ENCODE assay signal across 1 cellular context in the genomic region with DNA sequence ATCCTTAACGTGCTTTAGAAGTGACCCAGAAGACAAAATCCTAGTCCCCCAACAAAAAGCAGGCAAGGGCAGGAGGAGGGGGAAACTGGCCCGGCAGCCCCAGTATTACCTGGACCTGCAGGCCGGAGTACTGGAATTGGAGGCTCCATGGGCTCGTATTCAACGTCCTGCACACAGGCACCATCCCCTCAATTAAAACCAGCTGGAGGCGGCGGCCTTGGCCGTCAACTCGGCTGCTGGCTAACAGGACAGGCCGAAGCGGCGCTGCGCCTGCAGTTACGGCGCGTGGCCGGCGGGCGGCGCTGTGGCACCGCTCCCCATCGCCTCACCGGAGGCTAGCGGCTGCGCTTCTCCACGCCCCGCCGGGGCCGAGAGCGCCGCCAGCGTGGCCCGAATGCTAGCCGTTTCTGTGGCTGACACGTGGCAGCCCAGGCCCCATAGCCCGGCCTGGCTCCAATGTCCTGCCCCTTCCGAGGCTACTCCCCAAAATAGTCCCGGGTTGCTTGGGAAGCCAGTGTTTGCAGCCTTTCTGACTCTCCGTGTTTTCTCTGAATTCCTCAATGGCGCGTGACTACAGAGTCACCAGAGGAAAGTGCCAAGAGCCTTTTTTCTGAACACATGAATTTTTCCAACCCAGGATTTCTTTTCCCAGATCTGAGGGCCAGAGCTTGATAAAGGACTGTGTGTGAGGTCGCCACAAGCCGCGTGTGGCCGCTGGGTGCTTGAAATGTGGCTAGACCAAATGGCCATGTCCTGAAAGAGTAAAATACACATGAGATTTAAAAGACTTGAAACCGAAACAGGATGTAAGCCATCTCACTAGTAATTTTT.
TF ChIP-seq lines count a peak whose summit lies in the region.

No MANE protein-coding gene starts in this region.

TF ChIP-seq in HEK293, 187 proteins besides CTCF, POLR2A, EP300 and RAD21 (continued from another document and continues in another):
- TF ChIP-seq, protein P1, sequence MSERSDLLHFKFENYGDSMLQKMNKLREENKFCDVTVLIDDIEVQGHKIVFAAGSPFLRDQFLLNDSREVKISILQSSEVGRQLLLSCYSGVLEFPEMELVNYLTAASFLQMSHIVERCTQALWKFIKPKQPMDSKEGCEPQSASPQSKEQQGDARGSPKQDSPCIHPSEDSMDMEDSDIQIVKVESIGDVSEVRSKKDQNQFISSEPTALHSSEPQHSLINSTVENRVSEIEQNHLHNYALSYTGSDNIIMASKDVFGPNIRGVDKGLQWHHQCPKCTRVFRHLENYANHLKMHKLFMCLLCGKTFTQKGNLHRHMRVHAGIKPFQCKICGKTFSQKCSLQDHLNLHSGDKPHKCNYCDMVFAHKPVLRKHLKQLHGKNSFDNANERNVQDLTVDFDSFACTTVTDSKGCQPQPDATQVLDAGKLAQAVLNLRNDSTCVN (tag by site-specific recombination; optimal IDR thresholded peaks at IDR 0.05) = peak; percentile 53
- TF ChIP-seq ZNF514 (tag by site-specific recombination; IDR thresholded peaks at IDR 0.05) (no peak), SETDB1 (IDR thresholded peaks at IDR 0.05; ENCODE audit: insufficient read length, low read length) (no peak), ZNF664 (tag by site-specific recombination; IDR thresholded peaks at IDR 0.05) (no peak), ZNF561 (tag by site-specific recombination; IDR thresholded peaks at IDR 0.05; ENCODE audit: borderline replicate concordance) (no peak), ZNF830 (tag by site-specific recombination; IDR thresholded peaks at IDR 0.05; ENCODE audit: low read depth) (no peak), ZNF670 (tag by site-specific recombination; IDR thresholded peaks at IDR 0.05; ENCODE audit: low read depth) (no peak), GLI4 (tag by site-specific recombination; IDR thresholded peaks at IDR 0.05) (no peak), ZNF221 (tag by site-specific recombination; IDR thresholded peaks at IDR 0.05; ENCODE audit: borderline replicate concordance) (no peak), ZNF202 (tag by site-specific recombination; IDR thresholded peaks at IDR 0.05; ENCODE audit: borderline replicate concordance) (no peak), ZNF626 (tag by site-specific recombination; IDR thresholded peaks at IDR 0.05) (no peak), OVOL3 (tag by site-specific recombination; IDR thresholded peaks at IDR 0.05) (no peak), ZNF211 (tag by site-specific recombination; IDR thresholded peaks at IDR 0.05; ENCODE audit: low read depth) (no peak), ZSCAN16 (tag by site-specific recombination; IDR thresholded peaks at IDR 0.05) (no peak), RBAK (tag by site-specific recombination; IDR thresholded peaks at IDR 0.05) (no peak), MEIS1 (CRISPR knock-in tag; IDR thresholded peaks at IDR 0.05; ENCODE audit: borderline replicate concordance) (no peak), ZNF266 (tag by site-specific recombination; IDR thresholded peaks at IDR 0.05; ENCODE audit: low read depth) (no peak), ZNF350 (tag by site-specific recombination; IDR thresholded peaks at IDR 0.05) (no peak), ZNF174 (tag by site-specific recombination; IDR thresholded peaks at IDR 0.05) (no peak), GLIS1 (tag by site-specific recombination; IDR thresholded peaks at IDR 0.05) (peak; percentile 63), ZNF792 (tag by site-specific recombination; IDR thresholded peaks at IDR 0.05) (no peak), KLF8 (tag by site-specific recombination; IDR thresholded peaks at IDR 0.05) (no peak), ZNF76 (tag by site-specific recombination; IDR thresholded peaks at IDR 0.05; ENCODE audit: borderline replicate concordance, low read depth) (no peak), ZNF791 (tag by site-specific recombination; IDR thresholded peaks at IDR 0.05) (no peak), TCF7L2 (IDR thresholded peaks at IDR 0.05; ENCODE audit: borderline replicate concordance, low read depth, low read length) (no peak), ZNF843 (tag by site-specific recombination; IDR thresholded peaks at IDR 0.05) (no peak), FEZF1 (tag by site-specific recombination; IDR thresholded peaks at IDR 0.05) (no peak), KLF16 (tag by site-specific recombination; IDR thresholded peaks at IDR 0.05) (peak; percentile 51; the same call in 1 of the 2 replicates), ZNF510 (tag by site-specific recombination; IDR thresholded peaks at IDR 0.05; ENCODE audit: insufficient replicate concordance) (no peak), KLF7 (tag by site-specific recombination; IDR thresholded peaks at IDR 0.05; ENCODE audit: borderline replicate concordance) (no peak), ZNF37A (tag by site-specific recombination; IDR thresholded peaks at IDR 0.05) (no peak)
- TF ChIP-seq, protein P2, sequence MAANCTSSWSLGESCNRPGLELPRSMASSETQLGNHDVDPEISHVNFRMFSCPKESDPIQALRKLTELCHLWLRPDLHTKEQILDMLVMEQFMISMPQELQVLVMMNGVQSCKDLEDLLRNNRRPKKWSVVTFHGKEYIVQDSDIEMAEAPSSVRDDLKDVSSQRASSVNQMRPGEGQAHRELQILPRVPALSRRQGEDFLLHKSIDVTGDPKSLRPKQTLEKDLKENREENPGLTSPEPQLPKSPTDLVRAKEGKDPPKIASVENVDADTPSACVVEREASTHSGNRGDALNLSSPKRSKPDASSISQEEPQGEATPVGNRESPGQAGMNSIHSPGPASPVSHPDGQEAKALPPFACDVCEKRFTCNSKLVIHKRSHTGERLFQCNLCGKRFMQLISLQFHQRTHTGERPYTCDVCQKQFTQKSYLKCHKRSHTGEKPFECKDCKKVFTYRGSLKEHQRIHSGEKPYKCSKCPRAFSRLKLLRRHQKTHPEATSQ (tag by site-specific recombination; IDR thresholded peaks at IDR 0.05) = no peak
- TF ChIP-seq, protein P3, sequence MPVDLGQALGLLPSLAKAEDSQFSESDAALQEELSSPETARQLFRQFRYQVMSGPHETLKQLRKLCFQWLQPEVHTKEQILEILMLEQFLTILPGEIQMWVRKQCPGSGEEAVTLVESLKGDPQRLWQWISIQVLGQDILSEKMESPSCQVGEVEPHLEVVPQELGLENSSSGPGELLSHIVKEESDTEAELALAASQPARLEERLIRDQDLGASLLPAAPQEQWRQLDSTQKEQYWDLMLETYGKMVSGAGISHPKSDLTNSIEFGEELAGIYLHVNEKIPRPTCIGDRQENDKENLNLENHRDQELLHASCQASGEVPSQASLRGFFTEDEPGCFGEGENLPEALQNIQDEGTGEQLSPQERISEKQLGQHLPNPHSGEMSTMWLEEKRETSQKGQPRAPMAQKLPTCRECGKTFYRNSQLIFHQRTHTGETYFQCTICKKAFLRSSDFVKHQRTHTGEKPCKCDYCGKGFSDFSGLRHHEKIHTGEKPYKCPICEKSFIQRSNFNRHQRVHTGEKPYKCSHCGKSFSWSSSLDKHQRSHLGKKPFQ (tag by site-specific recombination; IDR thresholded peaks at IDR 0.05) = no peak
- TF ChIP-seq, protein P4, sequence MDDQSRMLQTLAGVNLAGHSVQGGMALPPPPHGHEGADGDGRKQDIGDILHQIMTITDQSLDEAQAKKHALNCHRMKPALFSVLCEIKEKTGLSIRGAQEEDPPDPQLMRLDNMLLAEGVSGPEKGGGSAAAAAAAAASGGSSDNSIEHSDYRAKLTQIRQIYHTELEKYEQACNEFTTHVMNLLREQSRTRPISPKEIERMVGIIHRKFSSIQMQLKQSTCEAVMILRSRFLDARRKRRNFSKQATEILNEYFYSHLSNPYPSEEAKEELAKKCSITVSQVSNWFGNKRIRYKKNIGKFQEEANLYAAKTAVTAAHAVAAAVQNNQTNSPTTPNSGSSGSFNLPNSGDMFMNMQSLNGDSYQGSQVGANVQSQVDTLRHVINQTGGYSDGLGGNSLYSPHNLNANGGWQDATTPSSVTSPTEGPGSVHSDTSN (CRISPR knock-in tag; IDR thresholded peaks at IDR 0.05) = no peak
- TF ChIP-seq, protein P5, sequence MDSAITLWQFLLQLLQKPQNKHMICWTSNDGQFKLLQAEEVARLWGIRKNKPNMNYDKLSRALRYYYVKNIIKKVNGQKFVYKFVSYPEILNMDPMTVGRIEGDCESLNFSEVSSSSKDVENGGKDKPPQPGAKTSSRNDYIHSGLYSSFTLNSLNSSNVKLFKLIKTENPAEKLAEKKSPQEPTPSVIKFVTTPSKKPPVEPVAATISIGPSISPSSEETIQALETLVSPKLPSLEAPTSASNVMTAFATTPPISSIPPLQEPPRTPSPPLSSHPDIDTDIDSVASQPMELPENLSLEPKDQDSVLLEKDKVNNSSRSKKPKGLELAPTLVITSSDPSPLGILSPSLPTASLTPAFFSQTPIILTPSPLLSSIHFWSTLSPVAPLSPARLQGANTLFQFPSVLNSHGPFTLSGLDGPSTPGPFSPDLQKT (IDR thresholded peaks at IDR 0.05; ENCODE audit: borderline replicate concordance, low read depth, low read length) = no peak
- TF ChIP-seq, protein P6, sequence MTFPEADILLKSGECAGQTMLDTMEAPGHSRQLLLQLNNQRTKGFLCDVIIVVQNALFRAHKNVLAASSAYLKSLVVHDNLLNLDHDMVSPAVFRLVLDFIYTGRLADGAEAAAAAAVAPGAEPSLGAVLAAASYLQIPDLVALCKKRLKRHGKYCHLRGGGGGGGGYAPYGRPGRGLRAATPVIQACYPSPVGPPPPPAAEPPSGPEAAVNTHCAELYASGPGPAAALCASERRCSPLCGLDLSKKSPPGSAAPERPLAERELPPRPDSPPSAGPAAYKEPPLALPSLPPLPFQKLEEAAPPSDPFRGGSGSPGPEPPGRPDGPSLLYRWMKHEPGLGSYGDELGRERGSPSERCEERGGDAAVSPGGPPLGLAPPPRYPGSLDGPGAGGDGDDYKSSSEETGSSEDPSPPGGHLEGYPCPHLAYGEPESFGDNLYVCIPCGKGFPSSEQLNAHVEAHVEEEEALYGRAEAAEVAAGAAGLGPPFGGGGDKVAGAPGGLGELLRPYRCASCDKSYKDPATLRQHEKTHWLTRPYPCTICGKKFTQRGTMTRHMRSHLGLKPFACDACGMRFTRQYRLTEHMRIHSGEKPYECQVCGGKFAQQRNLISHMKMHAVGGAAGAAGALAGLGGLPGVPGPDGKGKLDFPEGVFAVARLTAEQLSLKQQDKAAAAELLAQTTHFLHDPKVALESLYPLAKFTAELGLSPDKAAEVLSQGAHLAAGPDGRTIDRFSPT (tag by site-specific recombination; IDR thresholded peaks at IDR 0.05) = no peak
- TF ChIP-seq, protein P7, sequence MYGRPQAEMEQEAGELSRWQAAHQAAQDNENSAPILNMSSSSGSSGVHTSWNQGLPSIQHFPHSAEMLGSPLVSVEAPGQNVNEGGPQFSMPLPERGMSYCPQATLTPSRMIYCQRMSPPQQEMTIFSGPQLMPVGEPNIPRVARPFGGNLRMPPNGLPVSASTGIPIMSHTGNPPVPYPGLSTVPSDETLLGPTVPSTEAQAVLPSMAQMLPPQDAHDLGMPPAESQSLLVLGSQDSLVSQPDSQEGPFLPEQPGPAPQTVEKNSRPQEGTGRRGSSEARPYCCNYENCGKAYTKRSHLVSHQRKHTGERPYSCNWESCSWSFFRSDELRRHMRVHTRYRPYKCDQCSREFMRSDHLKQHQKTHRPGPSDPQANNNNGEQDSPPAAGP (tag by site-specific recombination; IDR thresholded peaks at IDR 0.05) = no peak
- TF ChIP-seq, protein P8, sequence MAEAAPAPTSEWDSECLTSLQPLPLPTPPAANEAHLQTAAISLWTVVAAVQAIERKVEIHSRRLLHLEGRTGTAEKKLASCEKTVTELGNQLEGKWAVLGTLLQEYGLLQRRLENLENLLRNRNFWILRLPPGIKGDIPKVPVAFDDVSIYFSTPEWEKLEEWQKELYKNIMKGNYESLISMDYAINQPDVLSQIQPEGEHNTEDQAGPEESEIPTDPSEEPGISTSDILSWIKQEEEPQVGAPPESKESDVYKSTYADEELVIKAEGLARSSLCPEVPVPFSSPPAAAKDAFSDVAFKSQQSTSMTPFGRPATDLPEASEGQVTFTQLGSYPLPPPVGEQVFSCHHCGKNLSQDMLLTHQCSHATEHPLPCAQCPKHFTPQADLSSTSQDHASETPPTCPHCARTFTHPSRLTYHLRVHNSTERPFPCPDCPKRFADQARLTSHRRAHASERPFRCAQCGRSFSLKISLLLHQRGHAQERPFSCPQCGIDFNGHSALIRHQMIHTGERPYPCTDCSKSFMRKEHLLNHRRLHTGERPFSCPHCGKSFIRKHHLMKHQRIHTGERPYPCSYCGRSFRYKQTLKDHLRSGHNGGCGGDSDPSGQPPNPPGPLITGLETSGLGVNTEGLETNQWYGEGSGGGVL (tag by site-specific recombination; IDR thresholded peaks at IDR 0.05) = no peak
- TF ChIP-seq, protein P9, sequence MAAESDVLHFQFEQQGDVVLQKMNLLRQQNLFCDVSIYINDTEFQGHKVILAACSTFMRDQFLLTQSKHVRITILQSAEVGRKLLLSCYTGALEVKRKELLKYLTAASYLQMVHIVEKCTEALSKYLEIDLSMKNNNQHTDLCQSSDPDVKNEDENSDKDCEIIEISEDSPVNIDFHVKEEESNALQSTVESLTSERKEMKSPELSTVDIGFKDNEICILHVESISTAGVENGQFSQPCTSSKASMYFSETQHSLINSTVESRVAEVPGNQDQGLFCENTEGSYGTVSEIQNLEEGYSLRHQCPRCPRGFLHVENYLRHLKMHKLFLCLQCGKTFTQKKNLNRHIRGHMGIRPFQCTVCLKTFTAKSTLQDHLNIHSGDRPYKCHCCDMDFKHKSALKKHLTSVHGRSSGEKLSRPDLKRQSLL (tag by site-specific recombination; IDR thresholded peaks at IDR 0.05) = no peak
- TF ChIP-seq, protein P10, sequence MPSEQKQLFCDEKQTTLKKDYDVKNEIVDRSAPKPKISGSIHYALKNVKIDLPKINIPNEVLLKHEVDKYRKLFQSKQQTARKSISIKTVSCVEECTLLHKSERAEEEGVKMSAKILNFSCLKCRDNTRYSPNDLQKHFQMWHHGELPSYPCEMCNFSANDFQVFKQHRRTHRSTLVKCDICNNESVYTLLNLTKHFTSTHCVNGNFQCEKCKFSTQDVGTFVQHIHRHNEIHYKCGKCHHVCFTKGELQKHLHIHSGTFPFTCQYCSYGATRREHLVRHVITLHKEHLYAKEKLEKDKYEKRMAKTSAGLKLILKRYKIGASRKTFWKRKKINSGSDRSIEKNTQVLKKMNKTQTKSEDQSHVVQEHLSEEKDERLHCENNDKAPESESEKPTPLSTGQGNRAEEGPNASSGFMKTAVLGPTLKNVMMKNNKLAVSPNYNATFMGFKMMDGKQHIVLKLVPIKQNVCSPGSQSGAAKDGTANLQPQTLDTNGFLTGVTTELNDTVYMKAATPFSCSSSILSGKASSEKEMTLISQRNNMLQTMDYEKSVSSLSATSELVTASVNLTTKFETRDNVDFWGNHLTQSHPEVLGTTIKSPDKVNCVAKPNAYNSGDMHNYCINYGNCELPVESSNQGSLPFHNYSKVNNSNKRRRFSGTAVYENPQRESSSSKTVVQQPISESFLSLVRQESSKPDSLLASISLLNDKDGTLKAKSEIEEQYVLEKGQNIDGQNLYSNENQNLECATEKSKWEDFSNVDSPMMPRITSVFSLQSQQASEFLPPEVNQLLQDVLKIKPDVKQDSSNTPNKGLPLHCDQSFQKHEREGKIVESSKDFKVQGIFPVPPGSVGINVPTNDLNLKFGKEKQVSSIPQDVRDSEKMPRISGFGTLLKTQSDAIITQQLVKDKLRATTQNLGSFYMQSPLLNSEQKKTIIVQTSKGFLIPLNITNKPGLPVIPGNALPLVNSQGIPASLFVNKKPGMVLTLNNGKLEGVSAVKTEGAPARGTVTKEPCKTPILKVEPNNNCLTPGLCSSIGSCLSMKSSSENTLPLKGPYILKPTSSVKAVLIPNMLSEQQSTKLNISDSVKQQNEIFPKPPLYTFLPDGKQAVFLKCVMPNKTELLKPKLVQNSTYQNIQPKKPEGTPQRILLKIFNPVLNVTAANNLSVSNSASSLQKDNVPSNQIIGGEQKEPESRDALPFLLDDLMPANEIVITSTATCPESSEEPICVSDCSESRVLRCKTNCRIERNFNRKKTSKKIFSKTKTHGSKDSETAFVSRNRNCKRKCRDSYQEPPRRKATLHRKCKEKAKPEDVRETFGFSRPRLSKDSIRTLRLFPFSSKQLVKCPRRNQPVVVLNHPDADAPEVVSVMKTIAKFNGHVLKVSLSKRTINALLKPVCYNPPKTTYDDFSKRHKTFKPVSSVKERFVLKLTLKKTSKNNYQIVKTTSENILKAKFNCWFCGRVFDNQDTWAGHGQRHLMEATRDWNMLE (tag by site-specific recombination; conservative IDR thresholded peaks at IDR 0.05; ENCODE audit: low read depth) = 0 out of 2 replicates have a peak, but pooled peaks have one; percentile 36
